Comparison of ENCODE assay signal across 1 cellular context in the genomic region with DNA sequence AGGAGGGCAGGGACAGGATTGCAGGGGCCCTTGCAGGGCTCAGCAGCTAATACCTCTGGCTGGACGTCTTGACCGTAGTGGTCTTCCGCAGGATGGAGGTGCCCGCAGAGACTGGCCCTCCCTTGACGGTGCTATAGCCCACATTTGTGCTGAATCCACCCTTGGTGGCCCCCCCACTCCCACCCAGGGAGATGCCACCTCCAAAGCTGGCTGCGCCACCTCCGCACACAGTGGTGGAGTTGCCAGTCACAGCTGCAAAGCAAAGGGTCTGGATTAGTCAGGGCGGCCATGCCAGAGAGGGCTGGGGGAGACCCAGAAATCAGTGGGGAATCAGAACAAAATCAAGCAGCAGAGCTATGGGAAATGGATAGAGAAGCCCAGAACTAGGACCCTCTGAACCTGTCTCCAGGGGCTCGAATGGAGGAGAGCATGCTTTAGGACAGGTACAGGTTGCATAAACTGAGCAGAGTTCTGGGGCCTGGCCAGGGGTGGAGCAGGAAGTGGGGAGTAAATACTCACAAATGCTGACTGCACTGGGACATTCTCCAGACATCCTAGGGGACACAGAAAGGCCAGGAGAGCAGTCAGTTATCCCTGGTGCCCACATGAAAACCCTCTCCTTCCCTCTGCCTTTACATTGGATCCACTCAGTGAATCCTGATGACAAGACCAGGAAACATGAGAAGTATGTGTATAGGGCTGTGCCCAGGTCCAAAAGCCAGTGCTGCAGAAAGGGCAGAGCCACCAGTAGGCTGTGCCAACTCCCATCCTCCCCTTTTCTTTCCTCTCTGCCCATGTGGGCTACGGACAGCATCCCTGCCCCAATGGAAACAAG.
TF ChIP-seq lines count a peak whose summit lies in the region.

No MANE protein-coding gene starts in this region.

TF ChIP-seq in SK-N-SH, 30 proteins besides CTCF, POLR2A, EP300 and RAD21:
- TF ChIP-seq TCF12 (IDR thresholded peaks at IDR 0.05) (no peak), MAX (IDR thresholded peaks at IDR 0.05; ENCODE audit: low read depth) (no peak), NFIC (IDR thresholded peaks at IDR 0.05; ENCODE audit: borderline replicate concordance) (no peak), MEF2A (IDR thresholded peaks at IDR 0.05; ENCODE audit: borderline replicate concordance, low read depth) (no peak), EZH2phosphoT487 (IDR thresholded peaks at IDR 0.05; ENCODE audit: borderline replicate concordance, low read depth) (no peak), MXI1 (IDR thresholded peaks at IDR 0.05; ENCODE audit: low read depth, low read length) (no peak), ELF1 (IDR thresholded peaks at IDR 0.05) (no peak), SMC3 (IDR thresholded peaks at IDR 0.05; ENCODE audit: low read depth, low read length) (no peak), NRF1 (IDR thresholded peaks at IDR 0.05; ENCODE audit: low read depth, low read length) (no peak), POLR2AphosphoS5 (IDR thresholded peaks at IDR 0.05; ENCODE audit: low read depth, low read length) (no peak), CHD2 (IDR thresholded peaks at IDR 0.05; ENCODE audit: low read length, partially characterized antibody) (no peak), RFX5 (IDR thresholded peaks at IDR 0.05; ENCODE audit: low read length) (no peak), GATA2 (CRISPR knock-in tag; IDR thresholded peaks at IDR 0.05) (no peak)
- TF ChIP-seq, protein P1, sequence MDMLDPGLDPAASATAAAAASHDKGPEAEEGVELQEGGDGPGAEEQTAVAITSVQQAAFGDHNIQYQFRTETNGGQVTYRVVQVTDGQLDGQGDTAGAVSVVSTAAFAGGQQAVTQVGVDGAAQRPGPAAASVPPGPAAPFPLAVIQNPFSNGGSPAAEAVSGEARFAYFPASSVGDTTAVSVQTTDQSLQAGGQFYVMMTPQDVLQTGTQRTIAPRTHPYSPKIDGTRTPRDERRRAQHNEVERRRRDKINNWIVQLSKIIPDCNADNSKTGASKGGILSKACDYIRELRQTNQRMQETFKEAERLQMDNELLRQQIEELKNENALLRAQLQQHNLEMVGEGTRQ (IDR thresholded peaks at IDR 0.05; ENCODE audit: borderline replicate concordance, low read depth, low read length), result no peak
- TF ChIP-seq, protein P2, sequence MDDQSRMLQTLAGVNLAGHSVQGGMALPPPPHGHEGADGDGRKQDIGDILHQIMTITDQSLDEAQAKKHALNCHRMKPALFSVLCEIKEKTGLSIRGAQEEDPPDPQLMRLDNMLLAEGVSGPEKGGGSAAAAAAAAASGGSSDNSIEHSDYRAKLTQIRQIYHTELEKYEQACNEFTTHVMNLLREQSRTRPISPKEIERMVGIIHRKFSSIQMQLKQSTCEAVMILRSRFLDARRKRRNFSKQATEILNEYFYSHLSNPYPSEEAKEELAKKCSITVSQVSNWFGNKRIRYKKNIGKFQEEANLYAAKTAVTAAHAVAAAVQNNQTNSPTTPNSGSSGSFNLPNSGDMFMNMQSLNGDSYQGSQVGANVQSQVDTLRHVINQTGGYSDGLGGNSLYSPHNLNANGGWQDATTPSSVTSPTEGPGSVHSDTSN (IDR thresholded peaks at IDR 0.05), result no peak
